Comparison of ENCODE assay signal across 21 cellular contexts in the genomic region with DNA sequence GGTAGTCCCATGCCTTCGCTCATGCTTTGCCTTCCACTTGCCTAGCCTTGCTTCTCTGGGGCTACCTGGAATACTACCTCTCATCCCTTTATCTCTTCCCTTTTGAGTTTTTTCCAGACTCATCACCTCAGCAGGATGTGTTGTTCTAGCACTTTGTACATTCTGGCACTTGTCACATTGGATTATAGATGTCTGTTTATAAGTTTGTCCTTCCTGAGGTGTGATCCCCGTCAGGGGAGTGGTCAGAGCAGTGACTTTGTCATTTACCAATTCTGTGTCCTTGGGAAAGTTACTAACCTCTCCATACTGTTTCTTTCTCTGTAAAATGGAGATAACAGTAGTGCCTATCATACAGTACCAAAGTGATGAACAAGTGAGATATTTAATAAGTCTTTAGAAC.
A peak's percentile ranks its signal among the peaks of the same experiment; 100 is the strongest.
DNase-seq lines count a peak whose midpoint lies in the region; ATAC-seq, FAIRE-seq and TF ChIP-seq lines count a peak whose summit lies in the region.
"Had no signal": no experiment of that assay in that cellular context is flagged by ENCODE, and none has a peak within 500 bp of the region (broad histone marks: within the 10 kb centered on the region; RNA-seq: fewer than 3 reads in every experiment).

No MANE protein-coding gene starts in this region.

- H4K20me1 ChIP-seq in K562 (replicated peaks; ENCODE audit: control insufficient read depth, insufficient read depth, low read length) = no peaks in the 10 kb centered on the region
- H4K20me1 ChIP-seq: BLaER1 had no signal

- no peak overlapping the region for H3K4me3 Mint-ChIP-seq in CD14-positive monocyte
- H3K4me3 Mint-ChIP-seq: CD4-positive, alpha-beta memory T cell had no signal

- no peak for TF ChIP-seq EP300 in K562 (IDR thresholded peaks at IDR 0.05; ENCODE audit: low read length)

- H2AFZ ChIP-seq in K562 (ENCODE audit: low read depth, low read length) = no peak overlapping the region
- H2AFZ ChIP-seq: GM23248 had no signal

- peaks cover 65 to 73% of the 10 kb centered on the region in 2 donors for H3K36me3 Mint-ChIP-seq in CD14-positive monocyte

- H3K27me3 Mint-ChIP-seq in CD14-positive monocyte (ENCODE audit: low read depth in 3 of 3) = no peaks in the 10 kb centered on the region
- H3K27me3 Mint-ChIP-seq: CD4-positive, alpha-beta memory T cell had no signal

- H3K9me3 ChIP-seq in K562 (replicated peaks; ENCODE audit: control insufficient read depth, insufficient read depth, low read depth, low read length) (no peaks in the 10 kb centered on the region), right atrium auricular region (no peaks in the 10 kb centered on the region), BE2C (no peaks in the 10 kb centered on the region), MG63 (no peaks in the 10 kb centered on the region)
- H3K9me3 ChIP-seq: BLaER1 had no signal

- H3K36me3 ChIP-seq in K562 (ENCODE audit: control insufficient read depth, insufficient read depth, low read length) = no peaks in the 10 kb centered on the region; the same call in 1 of the 3 replicates
- no peaks in the 10 kb centered on the region for H3K36me3 ChIP-seq in right atrium auricular region
- H3K36me3 ChIP-seq in BE2C = peaks cover 11% of the 10 kb centered on the region
- H3K36me3 ChIP-seq in MG63 = peaks cover 23% of the 10 kb centered on the region

- H3K4me3 ChIP-seq in K562 (no peak overlapping the region), right atrium auricular region (no peak overlapping the region), BE2C (ENCODE audit: low read depth, low read length) (no peak overlapping the region), MG63 (no peak overlapping the region)
- H3K4me3 ChIP-seq: BLaER1, GM12878, GM23248 had no signal

- no peak for ATAC-seq in K562
- ATAC-seq: GM12878 had no signal

- H3K27ac Mint-ChIP-seq in CD14-positive monocyte = no peak overlapping the region
- H3K27ac Mint-ChIP-seq: CD4-positive, alpha-beta memory T cell had no signal

- in situ Hi-C loops in K562 (cut with MboI) = no loop called here

- DNase-seq in HTR-8/SVneo (ENCODE audit: insufficient read length, low spot score) = no peak
- no peak for DNase-seq in K562 (ENCODE audit: extremely low read depth in 1 of 4, low spot score in 3 of 4)
- DNase-seq in right atrium auricular region (ENCODE audit: low spot score) = no peak
- no peak for DNase-seq in CD14-positive monocyte (ENCODE audit: low spot score)
- DNase-seq in BE2C = no peak
- no peak for DNase-seq in D721Med (ENCODE audit: insufficient read length, low spot score)
- DNase-seq in MG63 = no peak
- DNase-seq: CD4-positive, alpha-beta memory T cell; COR-L47; DMS 273 treated with DMSO at 0.1 percent for 48 hours; DMS79; EL; GDM1; GM23248; H7; HCEC 1CT had no signal

- POLR2A ChIA-PET in K562 (lab: Yijun Ruan, JAX) = no interaction called here

- FAIRE-seq in HTR-8/SVneo (lab: Jason Lieb, UNC) (peak; percentile 73), K562 (lab: Jason Lieb, UNC) (no peak), D721Med (lab: Jason Lieb, UNC) (no peak)
- FAIRE-seq: GM12878, GM19239, H1 had no signal

- CTCF ChIA-PET in K562 (lab: Yijun Ruan, JAX; ENCODE audit: low intra/inter-chr PET ratio) = no interaction called here

- H3K79me2 ChIP-seq in K562 (ENCODE audit: control insufficient read depth, insufficient read depth, low read length) = no peaks in the 10 kb centered on the region

- WGBS in K562 (ENCODE audit: insufficient coverage, low coverage, missing lambda C conversion rate) = 73% methylated on average over 2 of the region's 2 CpGs

- intact Hi-C loops in K562 (cut with micrococcal nuclease) = no loop called here
- intact Hi-C loops in CD14-positive monocyte (cut with micrococcal nuclease) = no loop called here

- H3K9ac ChIP-seq in K562 (ENCODE audit: insufficient read depth in 1 of 2, low read depth in 2 of 2, low read length in 2 of 2) = no peak overlapping the region
- H3K9ac ChIP-seq: BLaER1, GM23248 had no signal

- H3K27ac ChIP-seq in C4-2B (peak overlapping the region; percentile 81; the same call in 1 of the 2 replicates), K562 (ENCODE audit: extremely low read depth, low read depth, low read length) (no peak overlapping the region), right atrium auricular region (peak overlapping the region; percentile 38 to 64)
- H3K27ac ChIP-seq: BLaER1, GM23248 had no signal

- TF ChIP-seq CTCF in C4-2B (conservative IDR thresholded peaks at IDR 0.05) (no peak), K562 (IDR thresholded peaks at IDR 0.05 in 2 of 3, conservative IDR thresholded peaks at IDR 0.05 in 1 of 3; ENCODE audit: insufficient read depth in 2 of 3, low read depth in 1 of 3, low read length in 3 of 3) (no peak), right atrium auricular region (IDR thresholded peaks at IDR 0.05) (no peak), CD14-positive monocyte (IDR thresholded peaks at IDR 0.05) (no peak), BE2C (IDR thresholded peaks at IDR 0.05; ENCODE audit: low read depth, low read length) (no peak), D721Med (IDR thresholded peaks at IDR 0.05; ENCODE audit: insufficient read depth, missing control alignments) (no peak)

- H3K4me1 ChIP-seq in K562 (replicated peaks in 1 of 2; ENCODE audit: control insufficient read depth in 2 of 2, insufficient read depth in 2 of 2, low read length in 2 of 2) = no peaks in the 10 kb centered on the region
- H3K4me1 ChIP-seq in right atrium auricular region = peaks cover 0 to 20% of the 10 kb centered on the region in 2 donors
- H3K4me1 ChIP-seq in BE2C = no peaks in the 10 kb centered on the region; the same call in 1 of the 2 replicates

- TF ChIP-seq RAD21 in K562 (CRISPR knock-in tag; conservative IDR thresholded peaks at IDR 0.05 in 1 of 2, IDR thresholded peaks at IDR 0.05 in 1 of 2) = no peak

- H3K4me1 Mint-ChIP-seq in CD14-positive monocyte = no peaks in the 10 kb centered on the region

- H3K4me2 ChIP-seq in K562 (ENCODE audit: insufficient read depth, low read length) = no peak overlapping the region
- H3K4me2 ChIP-seq: BLaER1 had no signal

- no peaks in the 10 kb centered on the region for H3K9me3 Mint-ChIP-seq in CD14-positive monocyte
- H3K9me3 Mint-ChIP-seq: CD4-positive, alpha-beta memory T cell had no signal

- no peaks in the 10 kb centered on the region for H3K9me1 ChIP-seq in K562 (ENCODE audit: control insufficient read depth, insufficient read depth, low read length)

- TF ChIP-seq POLR2A in K562 (conservative IDR thresholded peaks at IDR 0.05) = no peak

- no TSS peak for BruUV-seq in K562 (replicated peaks; lab: Mats Ljungman, UMichigan)

- H3K27me3 ChIP-seq in K562 (ENCODE audit: control insufficient read depth in 2 of 2, insufficient read depth in 2 of 2, low read length in 2 of 2) (no peaks in the 10 kb centered on the region), right atrium auricular region (no peaks in the 10 kb centered on the region), BE2C (no peaks in the 10 kb centered on the region), MG63 (no peaks in the 10 kb centered on the region)
- H3K27me3 ChIP-seq: BLaER1 had no signal

TF ChIP-seq in K562, 482 proteins besides CTCF, POLR2A, EP300 and RAD21 (continues in another document):
- peak; percentile 6; the same call in 1 of the 2 replicates for TF ChIP-seq CBFA2T3 (IDR thresholded peaks at IDR 0.05)
